8 cellular contexts compared by ENCODE assay signal in genomic region chr6:129748212-129748900, GRCh38. TPM values are rescaled to one million over a fixed set of nuclear protein-coding genes. Genes with fewer than 3 reads are reported as not detected.
DNase-seq lines count a peak whose midpoint lies in the region; ATAC-seq and TF ChIP-seq lines count a peak whose summit lies in the region.

No MANE protein-coding gene starts in this region.

- CTCF ChIA-PET in PC-9 (lab: Charles Lee) = no interaction called here

- intact Hi-C loops in PC-9 (cut with micrococcal nuclease; ENCODE audit: unreplicated experiment) = no loop called here

- no peak overlapping the region for H3K27ac ChIP-seq in PC-9

- DNase-seq in NCI-H2107 treated with DMSO at 0.1 percent for 48 hours (lab: John Stamatoyannopoulos, UW; ENCODE audit: unreplicated experiment) (peak; percentile 58), NCI-H2107 (lab: John Stamatoyannopoulos, UW) (no peak), PC-9 (peak in 1 of 2 experiments; percentile 53), kidney epithelial cell (ENCODE audit: low read depth) (peak; percentile 39), NCI-H345 (lab: John Stamatoyannopoulos, UW) (no peak)
- DNase-seq in activated effector memory CD4-positive, alpha-beta T cell treated with anti-CD3 and anti-CD28 coated beads, Interleukin-2, amount 50 U/mL, for 16 hours = peak; percentile 80
- peak; percentile 27 to 47 for DNase-seq in stimulated activated CD8-positive, alpha-beta memory T cell treated with anti-CD3 and anti-CD28 coated beads, Interleukin-15, amount 100 ng/mL, for 48 hours (ENCODE audit: low read depth in 2 of 2)

- no peaks in the 10 kb centered on the region for H3K9me2 ChIP-seq in PC-9 (ENCODE audit: insufficient read depth)

- no peaks in the 10 kb centered on the region for H3F3A ChIP-seq in PC-9 (ENCODE audit: insufficient read depth, low read depth)

- POLR2A ChIA-PET in PC-9 (lab: Charles Lee; ENCODE audit: unreplicated experiment) = no interaction called here

- H3K4me3 ChIP-seq in PC-9 = no peak overlapping the region
- H3K4me3 ChIP-seq in kidney epithelial cell (ENCODE audit: low read depth, low read length) = no peak overlapping the region

- H4K20me1 ChIP-seq in PC-9 (ENCODE audit: insufficient read depth) = no peaks in the 10 kb centered on the region

- BruUV-seq in PC-9 (replicated peaks; lab: Mats Ljungman, UMichigan) = no TSS peak

- H3K79me2 ChIP-seq in PC-9 (ENCODE audit: low read depth) = no peaks in the 10 kb centered on the region

- H3K4me1 ChIP-seq in PC-9 (replicated peaks; ENCODE audit: insufficient read depth) = peaks cover 24% of the 10 kb centered on the region

- no peaks in the 10 kb centered on the region for H3K27me3 ChIP-seq in PC-9 (ENCODE audit: insufficient read depth, low read depth)
- H3K27me3 ChIP-seq in kidney epithelial cell (ENCODE audit: control insufficient read depth, insufficient read depth, low read length) = no peaks in the 10 kb centered on the region

- TF ChIP-seq CTCF in PC-9 (conservative IDR thresholded peaks at IDR 0.05) (no peak), kidney epithelial cell (IDR thresholded peaks at IDR 0.05; ENCODE audit: insufficient read depth, low read length, poor library complexity, severe bottlenecking) (no peak)

- no peaks in the 10 kb centered on the region for H3K36me3 ChIP-seq in PC-9 (ENCODE audit: low read depth)
- H3K36me3 ChIP-seq in kidney epithelial cell (ENCODE audit: control insufficient read depth, insufficient read depth, low read length) = no peaks in the 10 kb centered on the region

- ATAC-seq in HG02970 (IDR thresholded peaks at IDR 0.05; ENCODE audit: low FRiP score, unreplicated experiment) = peak; percentile 81

- peak overlapping the region; percentile 59 for H2AFZ ChIP-seq in PC-9

- H3K4me2 ChIP-seq in PC-9 = 0 out of 2 replicates have a peak overlapping the region, but pooled peaks have one; percentile 14

- no peaks in the 10 kb centered on the region for H3K9me3 ChIP-seq in PC-9 (ENCODE audit: insufficient read depth, low read depth)

RNA-seq across cellular contexts. Expression of gene ARHGAP18, which starts 38.4 kb away (rescaled TPM):
- total RNA-seq in PC-9 (2021) = 12.8 and 15.0 TPM in 2 replicates
- 11.9 and 16.3 TPM in 2 replicates for total RNA-seq in kidney epithelial cell

Comparison
In these comparisons a context has a peak if more than half of its experiments do, and no peak if none do; other contexts are left out.
1. DNase-seq: peak in NCI-H2107 treated with DMSO at 0.1 percent for 48 hours (single experiment), activated effector memory CD4-positive, alpha-beta T cell treated with anti-CD3 and anti-CD28 coated beads, Interleukin-2, amount 50 U/mL, for 16 hours (single experiment), kidney epithelial cell (single experiment) and stimulated activated CD8-positive, alpha-beta memory T cell treated with anti-CD3 and anti-CD28 coated beads, Interleukin-15, amount 100 ng/mL, for 48 hours (2 of 2); none in NCI-H2107 (single experiment) and NCI-H345 (single experiment).